12 cellular contexts compared by ENCODE assay signal in the genomic region with DNA sequence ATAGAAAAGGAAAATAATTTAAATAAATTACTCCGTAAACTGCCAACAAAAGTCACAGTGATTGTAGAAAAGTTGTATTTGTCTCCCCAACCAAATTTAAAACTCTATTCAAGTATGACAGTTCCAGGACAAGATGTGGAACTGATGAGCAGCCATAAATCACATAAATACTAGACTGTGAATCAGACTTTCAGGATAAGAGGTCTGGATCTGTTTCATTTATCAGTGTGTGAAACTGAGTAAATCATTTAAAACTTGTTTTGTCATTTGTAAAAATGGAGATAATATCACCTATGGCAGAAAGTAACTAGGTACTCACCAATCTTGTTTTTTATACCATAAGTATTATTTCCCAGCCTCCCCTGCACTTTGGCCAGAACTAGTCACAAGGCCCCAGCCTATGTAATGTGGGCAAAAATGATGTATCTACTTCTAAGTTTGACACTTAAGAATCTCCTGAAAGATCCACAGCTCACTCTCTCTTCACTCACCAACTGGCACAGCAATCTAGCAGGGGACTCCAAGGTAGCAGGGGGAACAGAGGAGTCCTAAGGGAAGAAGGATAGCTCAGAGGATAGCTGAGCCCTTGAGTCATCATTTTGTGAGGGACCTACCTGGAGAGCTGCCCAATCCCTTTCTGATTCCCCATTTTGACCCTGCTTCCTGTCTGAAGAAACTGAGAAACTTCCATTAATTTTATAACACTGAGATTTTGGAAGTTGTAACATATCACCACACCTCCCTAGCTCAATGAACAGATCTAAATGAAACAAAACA. TPM values are rescaled to one million over a fixed set of nuclear protein-coding genes. Genes with fewer than 3 reads are reported as not detected.
DNase-seq lines count a peak whose midpoint lies in the region; ATAC-seq, FAIRE-seq and TF ChIP-seq lines count a peak whose summit lies in the region.
"Had no signal": no experiment of that assay in that cellular context is flagged by ENCODE, and none has a peak within 500 bp of the region (broad histone marks: within the 10 kb centered on the region; RNA-seq: fewer than 3 reads in every experiment).

No MANE protein-coding gene starts in this region.

- in situ Hi-C loops in K562 (cut with MboI): no loop called here

- TF ChIP-seq POLR2A in K562 (conservative IDR thresholded peaks at IDR 0.05) (no peak), H54 (IDR thresholded peaks at IDR 0.05; ENCODE audit: low read depth, low read length) (no peak)

- no peak for DNase-seq in activated naive CD4-positive, alpha-beta T cell treated with anti-CD3 and anti-CD28 coated beads, Interleukin-2, amount 50 U/mL, for 72 hours (ENCODE audit: low spot score in 2 of 2)
- no peak for DNase-seq in activated naive CD4-positive, alpha-beta T cell treated with anti-CD3 and anti-CD28 coated beads, Interleukin-2, amount 10 ng/mL, durations not matched to agents 7 days and 5 days
- DNase-seq in HT1080 (ENCODE audit: low read depth) (peak; percentile 54), K562 (ENCODE audit: extremely low read depth in 1 of 4, low spot score in 3 of 4) (no peak), myocyte (ENCODE audit: low read depth) (peak; percentile 8), hippocampal formation (lab: John Stamatoyannopoulos, UW) (no peak), H54 (ENCODE audit: insufficient read length, low spot score) (no peak)
- no peak for DNase-seq in activated CD8-positive, alpha-beta memory T cell treated with anti-CD3 and anti-CD28 coated beads, Interleukin-2, amount 10 ng/mL, durations not matched to agents 7 days and 5 days
- DNase-seq: AML-193; colonic mucosa; stimulated activated naive CD4-positive, alpha-beta T cell; upper lobe of left lung had no signal

- H3K36me3 Mint-ChIP-seq in activated naive CD4-positive, alpha-beta T cell treated with anti-CD3 and anti-CD28 coated beads, Interleukin-2, amount 50 U/mL, for 72 hours: peaks cover 13 to 23% of the 10 kb centered on the region in 2 donors
- peaks cover 13% of the 10 kb centered on the region for H3K36me3 Mint-ChIP-seq in activated naive CD4-positive, alpha-beta T cell treated with anti-CD3 and anti-CD28 coated beads, Interleukin-2, amount 10 ng/mL, durations not matched to agents 7 days and 5 days
- H3K36me3 Mint-ChIP-seq in activated CD8-positive, alpha-beta memory T cell treated with anti-CD3 and anti-CD28 coated beads, Interleukin-2, amount 10 ng/mL, durations not matched to agents 7 days and 5 days: peaks cover 33% of the 10 kb centered on the region

- TF ChIP-seq EP300 in K562 (IDR thresholded peaks at IDR 0.05; ENCODE audit: low read length): no peak

- 87% methylated on average over 1 of the region's 1 CpG for WGBS in K562 (ENCODE audit: insufficient coverage, low coverage, missing lambda C conversion rate)

- intact Hi-C loops in K562 (cut with micrococcal nuclease): no loop called here

- peaks cover 63% of the 10 kb centered on the region for H3K36me3 ChIP-seq in K562 (ENCODE audit: control insufficient read depth, insufficient read depth, low read length)
- H3K36me3 ChIP-seq: colonic mucosa had no signal

- H3K4me3 ChIP-seq in K562: no peak overlapping the region
- H3K4me3 ChIP-seq: colonic mucosa, upper lobe of left lung had no signal

- H3K9me3 Mint-ChIP-seq in activated naive CD4-positive, alpha-beta T cell treated with anti-CD3 and anti-CD28 coated beads, Interleukin-2, amount 50 U/mL, for 72 hours: no peaks in the 10 kb centered on the region
- H3K9me3 Mint-ChIP-seq in activated naive CD4-positive, alpha-beta T cell treated with anti-CD3 and anti-CD28 coated beads, Interleukin-2, amount 10 ng/mL, durations not matched to agents 7 days and 5 days: no peaks in the 10 kb centered on the region
- no peaks in the 10 kb centered on the region for H3K9me3 Mint-ChIP-seq in activated CD8-positive, alpha-beta memory T cell treated with anti-CD3 and anti-CD28 coated beads, Interleukin-2, amount 10 ng/mL, durations not matched to agents 7 days and 5 days (ENCODE audit: low read depth)

- no peaks in the 10 kb centered on the region for H3K4me1 ChIP-seq in K562 (replicated peaks in 1 of 2; ENCODE audit: control insufficient read depth in 2 of 2, insufficient read depth in 2 of 2, low read length in 2 of 2)
- H3K4me1 ChIP-seq: colonic mucosa, upper lobe of left lung had no signal

- no peak overlapping the region for H3K27ac ChIP-seq in K562 (ENCODE audit: extremely low read depth, low read depth, low read length)
- H3K27ac ChIP-seq: colonic mucosa, upper lobe of left lung had no signal

- H3K27me3 ChIP-seq in K562 (ENCODE audit: control insufficient read depth in 2 of 2, insufficient read depth in 2 of 2, low read length in 2 of 2): no peaks in the 10 kb centered on the region
- H3K27me3 ChIP-seq: colonic mucosa, upper lobe of left lung had no signal

- peaks cover 7% of the 10 kb centered on the region for H3K4me1 Mint-ChIP-seq in activated naive CD4-positive, alpha-beta T cell treated with anti-CD3 and anti-CD28 coated beads, Interleukin-2, amount 10 ng/mL, durations not matched to agents 7 days and 5 days
- peaks cover 3% of the 10 kb centered on the region for H3K4me1 Mint-ChIP-seq in activated CD8-positive, alpha-beta memory T cell treated with anti-CD3 and anti-CD28 coated beads, Interleukin-2, amount 10 ng/mL, durations not matched to agents 7 days and 5 days

- no peaks in the 10 kb centered on the region for H3K9me1 ChIP-seq in K562 (ENCODE audit: control insufficient read depth, insufficient read depth, low read length)

- H3K9me3 ChIP-seq in K562 (replicated peaks; ENCODE audit: control insufficient read depth, insufficient read depth, low read depth, low read length): no peaks in the 10 kb centered on the region
- H3K9me3 ChIP-seq: colonic mucosa, upper lobe of left lung had no signal

- peaks cover 58% of the 10 kb centered on the region for H3K79me2 ChIP-seq in K562 (ENCODE audit: control insufficient read depth, insufficient read depth, low read length)

- TF ChIP-seq RAD21 in K562 (CRISPR knock-in tag; conservative IDR thresholded peaks at IDR 0.05 in 1 of 2, IDR thresholded peaks at IDR 0.05 in 1 of 2): no peak

- H3K27ac Mint-ChIP-seq in activated naive CD4-positive, alpha-beta T cell treated with anti-CD3 and anti-CD28 coated beads, Interleukin-2, amount 50 U/mL, for 72 hours: peak overlapping the region in 1 of 2 donors; percentile 36
- H3K27ac Mint-ChIP-seq in activated naive CD4-positive, alpha-beta T cell treated with anti-CD3 and anti-CD28 coated beads, Interleukin-2, amount 10 ng/mL, durations not matched to agents 7 days and 5 days: no peak overlapping the region
- no peak overlapping the region for H3K27ac Mint-ChIP-seq in activated CD8-positive, alpha-beta memory T cell treated with anti-CD3 and anti-CD28 coated beads, Interleukin-2, amount 10 ng/mL, durations not matched to agents 7 days and 5 days

- POLR2A ChIA-PET in K562 (lab: Yijun Ruan, JAX): interaction anchor here (0.7 to 1.2 kb wide), 3 partner anchors 9 to 15 kb away, joined by 4 to 5 read pairs (median 4); no protein-coding TSS in a partner anchor

- CTCF ChIA-PET in activated naive CD4-positive, alpha-beta T cell treated with anti-CD3 and anti-CD28 coated beads, Interleukin-2, amount 10 ng/mL, durations not matched to agents 7 days and 5 days (lab: Charles Lee): no interaction called here
- CTCF ChIA-PET in K562 (lab: Yijun Ruan, JAX; ENCODE audit: low intra/inter-chr PET ratio): no interaction called here
- CTCF ChIA-PET in activated CD8-positive, alpha-beta memory T cell treated with anti-CD3 and anti-CD28 coated beads, Interleukin-2, amount 10 ng/mL, durations not matched to agents 7 days and 5 days (lab: Charles Lee): no interaction called here

- H2AFZ ChIP-seq in K562 (ENCODE audit: low read depth, low read length): no peak overlapping the region

- H4K20me1 ChIP-seq in K562 (replicated peaks; ENCODE audit: control insufficient read depth, insufficient read depth, low read length): no peaks in the 10 kb centered on the region

- FAIRE-seq in K562 (lab: Jason Lieb, UNC) (no peak), H54 (lab: Jason Lieb, UNC) (no peak)

- no peaks in the 10 kb centered on the region for H3K27me3 Mint-ChIP-seq in activated naive CD4-positive, alpha-beta T cell treated with anti-CD3 and anti-CD28 coated beads, Interleukin-2, amount 10 ng/mL, durations not matched to agents 7 days and 5 days
- no peaks in the 10 kb centered on the region for H3K27me3 Mint-ChIP-seq in activated CD8-positive, alpha-beta memory T cell treated with anti-CD3 and anti-CD28 coated beads, Interleukin-2, amount 10 ng/mL, durations not matched to agents 7 days and 5 days

- no peak overlapping the region for H3K4me2 ChIP-seq in K562 (ENCODE audit: insufficient read depth, low read length)

- BruUV-seq in K562 (replicated peaks; lab: Mats Ljungman, UMichigan): no TSS peak

- TF ChIP-seq CTCF in K562 (IDR thresholded peaks at IDR 0.05 in 2 of 3, conservative IDR thresholded peaks at IDR 0.05 in 1 of 3; ENCODE audit: insufficient read depth in 2 of 3, low read depth in 1 of 3, low read length in 3 of 3): no peak

- ATAC-seq in activated naive CD4-positive, alpha-beta T cell treated with anti-CD3 and anti-CD28 coated beads, Interleukin-2, amount 50 U/mL, for 72 hours: peak; percentile 56 to 91
- no peak for ATAC-seq in K562
- ATAC-seq in activated CD8-positive, alpha-beta memory T cell treated with anti-CD3 and anti-CD28 coated beads, Interleukin-2, amount 10 ng/mL, durations not matched to agents 7 days and 5 days: no peak

- no peak overlapping the region for H3K4me3 Mint-ChIP-seq in activated naive CD4-positive, alpha-beta T cell treated with anti-CD3 and anti-CD28 coated beads, Interleukin-2, amount 10 ng/mL, durations not matched to agents 7 days and 5 days
- H3K4me3 Mint-ChIP-seq in activated CD8-positive, alpha-beta memory T cell treated with anti-CD3 and anti-CD28 coated beads, Interleukin-2, amount 10 ng/mL, durations not matched to agents 7 days and 5 days: no peak overlapping the region

- H3K9ac ChIP-seq in K562 (ENCODE audit: insufficient read depth in 1 of 2, low read depth in 2 of 2, low read length in 2 of 2): no peak overlapping the region

RNA-seq across cellular contexts. Expression of a gene that starts 31.6 kb away (rescaled TPM):
- 10 to 100 TPM; 25.5 to 30.9 TPM for total RNA-seq in activated naive CD4-positive, alpha-beta T cell treated with anti-CD3 and anti-CD28 coated beads, Interleukin-2, amount 50 U/mL, for 72 hours
- total RNA-seq in HT1080 (2014; rRNA removed; shearing (Covaris generic)): 13.0 TPM in 2 replicates
- polyA plus RNA-seq in HT1080 (2015; cell fraction: cytosol; rRNA removed): 19.2 and 20.5 TPM in 2 replicates
- polyA plus RNA-seq in HT1080 (2015; cell fraction: nucleus; rRNA removed): 68.7 and 75.3 TPM in 2 replicates
- total RNA-seq in K562 (2011; cell fraction: chromatin; rRNA removed; ENCODE audit: low replicate concordance): 82.5 and 141 TPM in 2 replicates
- total RNA-seq in K562 (2011; cell fraction: nucleolus; rRNA removed): 57.0 and 72.8 TPM in 2 replicates
- 97.9 and 121 TPM in 2 replicates for total RNA-seq in K562 (2011; cell fraction: nucleoplasm; rRNA removed)
- total RNA-seq in K562 (2014; rRNA removed): 18.9 and 19.7 TPM in 2 replicates
- 48.0 and 59.1 TPM in 2 replicates for total RNA-seq in K562 (2014; rRNA removed; fragmentation: Illumina TruSeq; extraction: Trizol)
- total RNA-seq in K562 (2015; rRNA removed; fragmentation: Illumina TruSeq; extraction: Trizol): 38.1 and 40.6 TPM in 2 replicates
- 32.7 and 33.4 TPM in 2 replicates for total RNA-seq in K562 (2021)
- polyA plus RNA-seq in K562 (2011; rRNA removed): 48.6 and 57.1 TPM in 2 replicates
- polyA plus RNA-seq in K562 (2011; cell fraction: cytosol; rRNA removed): 6.0 and 18.4 TPM in 2 replicates
- polyA plus RNA-seq in K562 (2011; cell fraction: nucleus; rRNA removed): 70.7 and 103 TPM in 2 replicates
- 17.7 and 27.7 TPM in 2 replicates for polyA plus RNA-seq in K562 (2012)
- 33.3 and 36.8 TPM in 2 replicates for polyA plus RNA-seq in K562 (2014; fragmentation: Illumina TruSeq; extraction: Trizol)
- 10 to 100 TPM; 47.5 to 51.5 TPM for polyA plus RNA-seq in K562 (2014; fragmentation: Nextera tagmentation; extraction: Ambion mirVana)
- polyA plus RNA-seq in K562 (2014; rRNA removed): 31.6 TPM in 2 replicates
- polyA minus RNA-seq in K562 (2011; rRNA and poly(A)+ RNA removed): 61.5 and 79.9 TPM in 2 replicates
- 15.1 and 17.8 TPM in 2 replicates for polyA minus RNA-seq in K562 (2011; cell fraction: cytosol; rRNA and poly(A)+ RNA removed)
- 117 and 186 TPM in 2 replicates for polyA minus RNA-seq in K562 (2011; cell fraction: nucleus; rRNA and poly(A)+ RNA removed)
- 12.5 and 18.0 TPM in 2 replicates for total RNA-seq in myocyte
- polyA plus RNA-seq in myocyte (2012): 4.8 TPM
- total RNA-seq in activated CD8-positive, alpha-beta memory T cell treated with anti-CD3 and anti-CD28 coated beads, Interleukin-2, amount 10 ng/mL, durations not matched to agents 7 days and 5 days: 10 to 100 TPM; 24.3 to 28.0 TPM

Comparison
In these comparisons a context has a peak if more than half of its experiments do, and no peak if none do; other contexts are left out.
1. ATAC-seq: peak in activated naive CD4-positive, alpha-beta T cell treated with anti-CD3 and anti-CD28 coated beads, Interleukin-2, amount 50 U/mL, for 72 hours (2 of 2); none in K562 (single experiment) and activated CD8-positive, alpha-beta memory T cell treated with anti-CD3 and anti-CD28 coated beads, Interleukin-2, amount 10 ng/mL, durations not matched to agents 7 days and 5 days (single experiment).
2. DNase-seq: peak in HT1080 (single experiment) and myocyte (single experiment); none in activated naive CD4-positive, alpha-beta T cell treated with anti-CD3 and anti-CD28 coated beads, Interleukin-2, amount 50 U/mL, for 72 hours (0 of 2), activated naive CD4-positive, alpha-beta T cell treated with anti-CD3 and anti-CD28 coated beads, Interleukin-2, amount 10 ng/mL, durations not matched to agents 7 days and 5 days (single experiment), K562 (0 of 4), activated CD8-positive, alpha-beta memory T cell treated with anti-CD3 and anti-CD28 coated beads, Interleukin-2, amount 10 ng/mL, durations not matched to agents 7 days and 5 days (single experiment), hippocampal formation (0 of 2) and H54 (single experiment).